ENCODE assay signal across 8 cellular contexts in genomic region chr7:65269150-65269856, GRCh38.
A peak's percentile ranks its signal among the peaks of the same experiment; 100 is the strongest.
DNase-seq lines count a peak whose midpoint lies in the region; ATAC-seq and TF ChIP-seq lines count a peak whose summit lies in the region.

No MANE protein-coding gene starts in this region.

- H3K4me1 ChIP-seq in iPS DF 6.9 (ENCODE audit: control insufficient read depth, insufficient read depth, low read length) = peaks cover 1% of the 10 kb centered on the region; the same call in 1 of the 2 replicates
- peaks cover 4% of the 10 kb centered on the region for H3K4me1 ChIP-seq in smooth muscle cell (ENCODE audit: low read depth)

- H3K36me3 ChIP-seq in iPS DF 6.9 (ENCODE audit: control insufficient read depth, insufficient read depth, low read length) (no peaks in the 10 kb centered on the region), smooth muscle cell (ENCODE audit: low read depth) (no peaks in the 10 kb centered on the region)

- H3K79me2 ChIP-seq in smooth muscle cell (ENCODE audit: low read depth) = no peaks in the 10 kb centered on the region

- no peaks in the 10 kb centered on the region for H3K27me3 ChIP-seq in iPS DF 6.9 (ENCODE audit: control insufficient read depth, insufficient read depth, low read length)
- H3K27me3 ChIP-seq in smooth muscle cell (ENCODE audit: low read depth) = peaks cover 29% of the 10 kb centered on the region

- DNase-seq in COLO668 (lab: John Stamatoyannopoulos, UW; ENCODE audit: unreplicated experiment) = peak; percentile 94
- peak; percentile 63 for DNase-seq in GM19240 (ENCODE audit: insufficient read length, low spot score)
- peak; percentile 95 for DNase-seq in NCI-H748 (lab: John Stamatoyannopoulos, UW; ENCODE audit: unreplicated experiment)
- DNase-seq in activated naive CD4-positive, alpha-beta T cell treated with anti-CD3 and anti-CD28 coated beads, Interleukin-2, amount 50 U/mL, for 72 hours (ENCODE audit: low spot score in 2 of 2) = peak in 1 of 2 donors; percentile 70
- peak; percentile 96 for DNase-seq in iPS DF 6.9 (ENCODE audit: low read depth, low spot score)
- DNase-seq in smooth muscle cell (lab: John Stamatoyannopoulos, UW; ENCODE audit: unreplicated experiment) = no peak

- no peaks in the 10 kb centered on the region for H3F3A ChIP-seq in smooth muscle cell (ENCODE audit: low read depth)

- H3K9me3 ChIP-seq in iPS DF 6.9 (ENCODE audit: control insufficient read depth, insufficient read depth, low read length) (no peaks in the 10 kb centered on the region), smooth muscle cell (replicated peaks; ENCODE audit: low read depth) (no peaks in the 10 kb centered on the region)

- H3K36me3 Mint-ChIP-seq in activated naive CD4-positive, alpha-beta T cell treated with anti-CD3 and anti-CD28 coated beads, Interleukin-2, amount 50 U/mL, for 72 hours = no peaks in the 10 kb centered on the region

- H4K20me1 ChIP-seq in smooth muscle cell (ENCODE audit: low read depth) = no peaks in the 10 kb centered on the region

- H3K9me3 Mint-ChIP-seq in activated naive CD4-positive, alpha-beta T cell treated with anti-CD3 and anti-CD28 coated beads, Interleukin-2, amount 50 U/mL, for 72 hours = peaks cover 0 to 4% of the 10 kb centered on the region in 2 donors

- no peak overlapping the region for H3K27ac Mint-ChIP-seq in activated naive CD4-positive, alpha-beta T cell treated with anti-CD3 and anti-CD28 coated beads, Interleukin-2, amount 50 U/mL, for 72 hours

- H3K27ac ChIP-seq in iPS DF 6.9 (ENCODE audit: low read length) (no peak overlapping the region), smooth muscle cell (ENCODE audit: low read depth) (no peak overlapping the region)

- peak overlapping the region; percentile 64 for H3K4me3 ChIP-seq in iPS DF 6.9 (ENCODE audit: low read length)
- peak overlapping the region; percentile 62 for H3K4me3 ChIP-seq in smooth muscle cell

- TF ChIP-seq CTCF in smooth muscle cell (IDR thresholded peaks at IDR 0.05; ENCODE audit: borderline replicate concordance, insufficient read depth, poor library complexity, severe bottlenecking) = no peak

- ATAC-seq in HG03432 (IDR thresholded peaks at IDR 0.05; ENCODE audit: unreplicated experiment) (peak; percentile 96), HG02840 (IDR thresholded peaks at IDR 0.05; ENCODE audit: low FRiP score, unreplicated experiment) (no peak)
- peak; percentile 68 to 99 for ATAC-seq in activated naive CD4-positive, alpha-beta T cell treated with anti-CD3 and anti-CD28 coated beads, Interleukin-2, amount 50 U/mL, for 72 hours

- peak overlapping the region; percentile 91 for H2AFZ ChIP-seq in smooth muscle cell (ENCODE audit: low read depth)

- peak overlapping the region; percentile 86 for H3K4me2 ChIP-seq in smooth muscle cell

- H3K9ac ChIP-seq in smooth muscle cell (ENCODE audit: low read depth) = no peak overlapping the region

- no CpG with 5 or more reads among the region's 37 CpGs for WGBS in iPS DF 6.9 (ENCODE audit: insufficient coverage, insufficient read length)
- under 1% methylated on average over 37 of the region's 37 CpGs for WGBS in smooth muscle cell (ENCODE audit: low lambda C conversion rate)
